Comparison of ENCODE assay signal across 8 cellular contexts in genomic region chrX:64394874-64395567, GRCh38. TPM values are rescaled to one million over a fixed set of nuclear protein-coding genes. Genes with fewer than 3 reads are reported as not detected.
DNase-seq lines count a peak whose midpoint lies in the region; ATAC-seq and TF ChIP-seq lines count a peak whose summit lies in the region.

TSS of gene MTMR8 (minus strand) at chrX:64395452. CDS start at chrX:64395363, 89 bp downstream.

- H3K9me3 ChIP-seq in esophagus squamous epithelium = no peaks in the 10 kb centered on the region

- ATAC-seq in GM19035 (IDR thresholded peaks at IDR 0.05; ENCODE audit: unreplicated experiment) (peak; percentile 96), HG03280 (IDR thresholded peaks at IDR 0.05; ENCODE audit: unreplicated experiment) (peak; percentile 98), natural killer cell (peak; percentile 93 to 95 (median 93))
- ATAC-seq in stimulated activated effector memory CD8-positive, alpha-beta T cell treated with anti-CD3 and anti-CD28 coated beads, Interleukin-12 subunit alpha, Interleukin-12 subunit beta, amount 100 ng/mL, for 72 hours = peak; percentile 98

- H3K4me3 ChIP-seq in esophagus squamous epithelium = peak within 1 kb of the TSS; percentile 53 to 66 (median 60)

- peaks cover 0 to 9% (median 0%) of the 10 kb centered on the region in 3 donors for H3K4me1 ChIP-seq in esophagus squamous epithelium

- peaks cover 25 to 35% of the 10 kb centered on the region in 2 donors for H3K4me1 Mint-ChIP-seq in natural killer cell
- H3K4me1 Mint-ChIP-seq in stimulated activated effector memory CD8-positive, alpha-beta T cell treated with anti-CD3 and anti-CD28 coated beads, Interleukin-12 subunit alpha, Interleukin-12 subunit beta, amount 100 ng/mL, for 72 hours = peaks cover 17% of the 10 kb centered on the region

- WGBS in esophagus squamous epithelium, 2 donors = 1 to 27% methylated on average over 28 to 30 of the region's 40 CpGs

- H3K27me3 Mint-ChIP-seq in natural killer cell (ENCODE audit: low read depth in 2 of 2) = no peaks in the 10 kb centered on the region

- DNase-seq in NCI-H82 (lab: John Stamatoyannopoulos, UW) (peak; percentile 88), activated T-cell treated with anti-CD3 and anti-CD28 coated beads for 24 hours (ENCODE audit: low read depth) (peak; percentile 66), esophagus squamous epithelium (lab: John Stamatoyannopoulos, UW) (peak; percentile 8), natural killer cell (peak; percentile 67)
- DNase-seq in stimulated activated effector memory CD8-positive, alpha-beta T cell treated with anti-CD3 and anti-CD28 coated beads, Interleukin-12 subunit alpha, Interleukin-12 subunit beta, amount 100 ng/mL, for 72 hours (ENCODE audit: low spot score in 2 of 2) = peak; percentile 58 to 86

- no peaks in the 10 kb centered on the region for H3K36me3 ChIP-seq in esophagus squamous epithelium

- H3K9me3 Mint-ChIP-seq in natural killer cell = no peaks in the 10 kb centered on the region
- no peaks in the 10 kb centered on the region for H3K9me3 Mint-ChIP-seq in stimulated activated effector memory CD8-positive, alpha-beta T cell treated with anti-CD3 and anti-CD28 coated beads, Interleukin-12 subunit alpha, Interleukin-12 subunit beta, amount 100 ng/mL, for 72 hours

- TF ChIP-seq CTCF in 22Rv1 (IDR thresholded peaks at IDR 0.05) = no peak
- TF ChIP-seq CTCF in esophagus squamous epithelium (IDR thresholded peaks at IDR 0.05) = no peak
- TF ChIP-seq CTCF in natural killer cell (IDR thresholded peaks at IDR 0.05) = no peak

- H3K27ac Mint-ChIP-seq in natural killer cell = peak within 1 kb of the TSS; percentile 78 to 94
- peak within 1 kb of the TSS; percentile 87 for H3K27ac Mint-ChIP-seq in stimulated activated effector memory CD8-positive, alpha-beta T cell treated with anti-CD3 and anti-CD28 coated beads, Interleukin-12 subunit alpha, Interleukin-12 subunit beta, amount 100 ng/mL, for 72 hours

- peak within 1 kb of the TSS; percentile 94 for H3K4me3 Mint-ChIP-seq in natural killer cell
- peak within 1 kb of the TSS; percentile 94 for H3K4me3 Mint-ChIP-seq in stimulated activated effector memory CD8-positive, alpha-beta T cell treated with anti-CD3 and anti-CD28 coated beads, Interleukin-12 subunit alpha, Interleukin-12 subunit beta, amount 100 ng/mL, for 72 hours

- intact Hi-C loops in esophagus squamous epithelium (cut with DNase I) (no loop called here), natural killer cell (cut with micrococcal nuclease) (loop anchor here (1.0 kb wide), 1 partner anchor 189 kb away; no protein-coding TSS in a partner anchor)

- TF ChIP-seq POLR2A in esophagus squamous epithelium (IDR thresholded peaks at IDR 0.05) = no peak

- H3K27ac ChIP-seq in 22Rv1 (peak within 1 kb of the TSS; percentile 59), esophagus squamous epithelium (peak within 1 kb of the TSS in 3 of 4 donors; percentile 3 to 75 (median 68))

- no peaks in the 10 kb centered on the region for H3K36me3 Mint-ChIP-seq in natural killer cell
- no peaks in the 10 kb centered on the region for H3K36me3 Mint-ChIP-seq in stimulated activated effector memory CD8-positive, alpha-beta T cell treated with anti-CD3 and anti-CD28 coated beads, Interleukin-12 subunit alpha, Interleukin-12 subunit beta, amount 100 ng/mL, for 72 hours

- no peaks in the 10 kb centered on the region for H3K27me3 ChIP-seq in esophagus squamous epithelium

RNA-seq across cellular contexts. Expression of gene MTMR8, which starts in this region (rescaled TPM):
- total RNA-seq in esophagus squamous epithelium (1 to 10 TPM; 1.0 to 3.2 (median 2.4) TPM), natural killer cell (1 to 10 TPM; 5.7 to 9.3 (median 7.9) TPM)

Comparison
In these comparisons a context has a peak if more than half of its experiments do, and no peak if none do; other contexts are left out.
1. Peak in every context shown above with its lines: DNase-seq, ATAC-seq, H3K4me3 ChIP-seq and H3K27ac ChIP-seq.
2. DNase-seq: peak in every context shown above with its lines; median percentile 88 in NCI-H82; 72 in stimulated activated effector memory CD8-positive, alpha-beta T cell treated with anti-CD3 and anti-CD28 coated beads, Interleukin-12 subunit alpha, Interleukin-12 subunit beta, amount 100 ng/mL, for 72 hours; 67 in natural killer cell; 66 in activated T-cell treated with anti-CD3 and anti-CD28 coated beads for 24 hours; 8 in esophagus squamous epithelium.